1 cellular context compared by ENCODE assay signal in genomic region chr5:179678238-179679013, GRCh38.
TF ChIP-seq lines count a peak whose summit lies in the region.

No MANE protein-coding gene starts in this region.

TF ChIP-seq in HepG2, 621 proteins besides CTCF, POLR2A, EP300 and RAD21 (continued from another document and continues in another):
- TF ChIP-seq ZNF652 (CRISPR knock-in tag; IDR thresholded peaks at IDR 0.05; ENCODE audit: borderline replicate concordance, low read depth) (0 out of 2 replicates have a peak, but pooled peaks have one; percentile 47), SMAD9 (CRISPR knock-in tag; IDR thresholded peaks at IDR 0.05) (peak; percentile 9; the same call in 1 of the 2 replicates), THAP11 (CRISPR knock-in tag; IDR thresholded peaks at IDR 0.05) (peak; percentile 73), U2AF2 (IDR thresholded peaks at IDR 0.05; ENCODE audit: low read depth, low read length) (no peak), ZBTB40 (IDR thresholded peaks at IDR 0.05) (no peak), ZBTB40 (CRISPR knock-in tag; IDR thresholded peaks at IDR 0.05) (peak; percentile 69), BORCS8-MEF2B (CRISPR knock-in tag; IDR thresholded peaks at IDR 0.05) (peak; percentile 77; the same call in 1 of the 2 replicates), ZNF562 (CRISPR knock-in tag; IDR thresholded peaks at IDR 0.05; ENCODE audit: borderline replicate concordance) (no peak), ZNF207 (IDR thresholded peaks at IDR 0.05; ENCODE audit: borderline replicate concordance) (no peak), IRX3 (CRISPR knock-in tag; IDR thresholded peaks at IDR 0.05; ENCODE audit: borderline replicate concordance, low read depth) (0 out of 2 replicates have a peak, but pooled peaks have one; percentile 29), ZNF430 (CRISPR knock-in tag; IDR thresholded peaks at IDR 0.05) (peak; percentile 91), ZNF263 (CRISPR knock-in tag; IDR thresholded peaks at IDR 0.05) (peak; percentile 79), GTF2F1 (IDR thresholded peaks at IDR 0.05; ENCODE audit: low read length) (no peak), SRSF4 (IDR thresholded peaks at IDR 0.05; ENCODE audit: low read depth, low read length, poor library complexity, severe bottlenecking) (no peak), RNF2 (conservative IDR thresholded peaks at IDR 0.05; ENCODE audit: low read depth) (peak; percentile 71), ZNF629 (CRISPR knock-in tag; conservative IDR thresholded peaks at IDR 0.05) (no peak), EZH2 (conservative IDR thresholded peaks at IDR 0.05; ENCODE audit: low read depth, low read length) (no peak), HMGXB3 (CRISPR knock-in tag; IDR thresholded peaks at IDR 0.05; ENCODE audit: borderline replicate concordance) (peak; percentile 76; the same call in 1 of the 2 replicates), ZNF326 (CRISPR knock-in tag; IDR thresholded peaks at IDR 0.05; ENCODE audit: borderline replicate concordance) (no peak), HDAC6 (IDR thresholded peaks at IDR 0.05; ENCODE audit: low read depth, low read length) (no peak), ZNF282 (IDR thresholded peaks at IDR 0.05; ENCODE audit: partially characterized antibody) (no peak), DNMT3B (CRISPR knock-in tag; conservative IDR thresholded peaks at IDR 0.05) (no peak), ZNF766 (CRISPR knock-in tag; IDR thresholded peaks at IDR 0.05; ENCODE audit: borderline replicate concordance) (peak; percentile 66; the same call in 1 of the 2 replicates), TAF15 (IDR thresholded peaks at IDR 0.05; ENCODE audit: low read depth, low read length, poor library complexity, severe bottlenecking) (peak; percentile 61), SP2 (CRISPR knock-in tag; IDR thresholded peaks at IDR 0.05) (peak; percentile 44; the same call in 1 of the 2 replicates), IRF9 (CRISPR knock-in tag; IDR thresholded peaks at IDR 0.05; ENCODE audit: borderline replicate concordance) (peak; percentile 80; the same call in 1 of the 2 replicates), ZNF784 (CRISPR knock-in tag; IDR thresholded peaks at IDR 0.05; ENCODE audit: borderline replicate concordance) (no peak), ZNF446 (CRISPR knock-in tag; IDR thresholded peaks at IDR 0.05) (no peak), ZSCAN20 (CRISPR knock-in tag; IDR thresholded peaks at IDR 0.05; ENCODE audit: borderline replicate concordance) (peak; percentile 53; the same call in 1 of the 2 replicates), PREB (CRISPR knock-in tag; IDR thresholded peaks at IDR 0.05) (no peak), TRAFD1 (CRISPR knock-in tag; IDR thresholded peaks at IDR 0.05; ENCODE audit: borderline replicate concordance) (0 out of 2 replicates have a peak, but pooled peaks have one; percentile 33), HNF1A (IDR thresholded peaks at IDR 0.05; ENCODE audit: low read depth) (no peak), HNF1A (CRISPR knock-in tag; IDR thresholded peaks at IDR 0.05; ENCODE audit: borderline replicate concordance) (peak; percentile 26; the same call in 1 of the 2 replicates), EED (CRISPR knock-in tag; IDR thresholded peaks at IDR 0.05) (peak; percentile 91), ZNF205 (CRISPR knock-in tag; IDR thresholded peaks at IDR 0.05) (peak; percentile 53; the same call in 1 of the 2 replicates)
